In the genomic region with DNA sequence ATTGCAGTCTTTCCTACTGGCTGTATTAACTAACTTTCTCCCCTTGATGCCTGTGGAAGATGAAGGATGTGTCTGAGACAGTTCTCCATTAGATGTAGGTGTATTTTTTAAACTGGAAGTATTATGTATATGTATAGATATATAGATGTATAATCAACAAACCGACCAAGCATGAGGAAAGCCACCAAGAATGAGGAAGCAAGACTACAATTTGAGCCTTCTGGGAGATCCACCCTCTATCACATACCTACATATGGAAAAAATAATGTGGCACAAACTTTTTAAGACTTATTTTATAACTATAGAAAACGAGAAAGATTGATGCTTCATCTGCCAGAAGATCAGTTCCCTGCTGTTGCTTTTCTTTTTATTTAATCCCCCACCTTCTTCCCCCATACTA, we compare ENCODE assay signal across 34 cellular contexts.
"Had no signal": no experiment of that assay in that cellular context is flagged by ENCODE, and none has a peak within 500 bp of the region (broad histone marks: within the 10 kb centered on the region; RNA-seq: fewer than 3 reads in every experiment).

No MANE protein-coding gene starts in this region.

- H3K4me1 Mint-ChIP-seq: activated CD4-positive, alpha-beta T cell treated with anti-CD3 and anti-CD28 coated beads, Interleukin-2, amount 10 ng/mL, durations not matched to agents 24 days and 14 days; activated naive CD8-positive, alpha-beta T cell treated with anti-CD3 and anti-CD28 coated beads for 36 hours had no signal

- H3K27ac Mint-ChIP-seq: activated CD4-positive, alpha-beta T cell treated with anti-CD3 and anti-CD28 coated beads, Interleukin-2, amount 10 ng/mL, durations not matched to agents 24 days and 14 days; activated CD8-positive, alpha-beta T cell treated with anti-CD3 and anti-CD28 coated beads for 36 hours; activated naive CD8-positive, alpha-beta T cell treated with anti-CD3 and anti-CD28 coated beads for 36 hours; activated T-helper 1 cell treated with anti-CD3 and anti-CD28 coated beads, Interleukin-12 subunit alpha, Interleukin-12 subunit beta, Interleukin-2, Interleukin-4 antibody, amounts not matched to agents 30 ng/mL and 10 ng/mL and 1 ng/mL, durations not matched to agents 14 hours and 24 hours and 36 hours had no signal

- H3K4me3 Mint-ChIP-seq: activated CD4-positive, alpha-beta T cell treated with anti-CD3 and anti-CD28 coated beads, Interleukin-2, amount 10 ng/mL, durations not matched to agents 24 days and 14 days; activated CD8-positive, alpha-beta T cell treated with anti-CD3 and anti-CD28 coated beads for 36 hours; activated naive CD8-positive, alpha-beta T cell treated with anti-CD3 and anti-CD28 coated beads for 36 hours; activated T-cell treated with anti-CD3 and anti-CD28 coated beads, Interleukin-2, amount 50 U/mL, for 4 hours; activated T-helper 1 cell treated with anti-CD3 and anti-CD28 coated beads, Interleukin-12 subunit alpha, Interleukin-12 subunit beta, Interleukin-2, Interleukin-4 antibody, amounts not matched to agents 30 ng/mL and 10 ng/mL and 1 ng/mL, durations not matched to agents 14 hours and 24 hours and 36 hours had no signal

- H3K4me3 ChIP-seq: ascending aorta, body of pancreas, PC-9 had no signal

- ATAC-seq: activated CD8-positive, alpha-beta T cell treated with anti-CD3 and anti-CD28 coated beads for 36 hours; activated T-cell treated with anti-CD3 and anti-CD28 coated beads, Interleukin-2, amount 50 U/mL, for 4 hours; body of pancreas; Right ventricle myocardium inferior; SK-N-SH treated with all-trans-retinoic acid at 6 μM for 48 hours had no signal

- H3K27ac ChIP-seq: ascending aorta, body of pancreas, KMS-11, PC-9, RWPE1, WERI-Rb-1 had no signal

- DNase-seq: activated CD4-positive, alpha-beta T cell treated with anti-CD3 and anti-CD28 coated beads, Interleukin-2, amount 10 ng/mL, durations not matched to agents 24 days and 14 days; activated CD4-positive, alpha-beta T cell treated with anti-CD3 and anti-CD28 coated beads, Interleukin-2, amount 50 U/mL, for 4 hours; activated CD8-positive, alpha-beta T cell treated with anti-CD3 and anti-CD28 coated beads for 36 hours; activated naive CD4-positive, alpha-beta T cell treated with anti-CD3 and anti-CD28 coated beads, Interleukin-2, amount 50 U/mL, for 16 hours; activated naive CD8-positive, alpha-beta T cell treated with anti-CD3 and anti-CD28 coated beads for 36 hours; activated T-cell treated with anti-CD3 and anti-CD28 coated beads for 4 hours; activated T-cell treated with anti-CD3 and anti-CD28 coated beads, Interleukin-2, amount 50 U/mL, for 4 hours; amygdala; body of pancreas; central memory CD4-positive, alpha-beta T cell; MM.1S; MV-4-11; NCI-H1092; NCI-H146; NCI-H187; NCI-H2029 treated with DMSO at 0.1 percent for 48 hours; NCI-H2107; NCI-H2171; NCI-H510A; NCI-H526; NCI-H748 treated with DMSO at 0.1 percent for 48 hours; NK-92 treated with Interleukin-12 subunit alpha and Interleukin-12 subunit beta, amount 100 ng/mL, for 24 hours; PC-9; SIG-M5; T-helper 1 cell; T-helper 2 cell; T-helper 9 cell; WERI-Rb-1 had no signal

- H3K27me3 ChIP-seq: ascending aorta, body of pancreas had no signal

- H3K27me3 Mint-ChIP-seq: activated CD8-positive, alpha-beta T cell treated with anti-CD3 and anti-CD28 coated beads for 36 hours had no signal

- H3K36me3 Mint-ChIP-seq: activated naive CD8-positive, alpha-beta T cell treated with anti-CD3 and anti-CD28 coated beads for 36 hours had no signal

- H3K36me3 ChIP-seq: ascending aorta, WERI-Rb-1 had no signal

- H3K9me3 Mint-ChIP-seq: activated CD8-positive, alpha-beta T cell treated with anti-CD3 and anti-CD28 coated beads for 36 hours; activated naive CD8-positive, alpha-beta T cell treated with anti-CD3 and anti-CD28 coated beads for 36 hours; activated T-cell treated with anti-CD3 and anti-CD28 coated beads, Interleukin-2, amount 50 U/mL, for 4 hours; activated T-helper 1 cell treated with anti-CD3 and anti-CD28 coated beads, Interleukin-12 subunit alpha, Interleukin-12 subunit beta, Interleukin-2, Interleukin-4 antibody, amounts not matched to agents 30 ng/mL and 10 ng/mL and 1 ng/mL, durations not matched to agents 14 hours and 24 hours and 36 hours had no signal
